In the genomic region with DNA sequence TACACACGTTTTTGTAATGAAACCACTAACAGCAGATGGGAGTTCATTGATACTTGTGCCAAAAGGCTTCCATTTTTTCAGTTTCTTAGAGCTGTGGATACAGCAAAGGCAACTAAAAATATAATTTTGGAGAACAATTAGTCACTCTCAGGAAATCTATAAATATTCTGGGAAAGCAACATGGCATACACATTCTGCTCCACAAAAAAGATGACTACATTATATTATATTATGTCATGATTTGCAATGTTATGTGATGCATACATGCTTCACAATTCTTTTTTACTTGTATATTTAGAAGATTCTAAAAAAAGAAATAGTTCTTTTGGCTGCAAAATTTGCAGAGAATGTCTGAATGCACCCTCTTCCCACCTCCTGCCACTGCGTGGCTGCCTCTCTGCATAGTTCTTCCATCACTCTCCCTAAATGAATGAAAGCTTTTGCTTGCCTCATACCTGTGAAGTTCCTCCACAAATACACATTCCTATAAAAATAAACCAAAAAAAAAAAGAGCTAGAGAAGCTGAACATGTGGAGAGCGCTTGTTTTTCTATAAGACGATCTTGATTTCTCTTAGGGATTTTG, we compare ENCODE assay signal across 28 cellular contexts.
"Had no signal": no experiment of that assay in that cellular context is flagged by ENCODE, and none has a peak within 500 bp of the region (broad histone marks: within the 10 kb centered on the region; RNA-seq: fewer than 3 reads in every experiment).

No MANE protein-coding gene starts in this region.

- DNase-seq: activated B cell treated with CpG ODN at 0.5 μM for 24 hours; activated CD4-positive, alpha-beta T cell treated with anti-CD3 and anti-CD28 coated beads for 48 hours; activated CD4-positive, alpha-beta T cell treated with anti-CD3 and anti-CD28 coated beads, Interleukin-2, amount 50 U/mL, for 1 hour; activated CD4-positive, alpha-beta T cell treated with anti-CD3 and anti-CD28 coated beads, Interleukin-2, amount 50 U/mL, for 48 hours; activated CD8-positive, alpha-beta memory T cell treated with anti-CD3 and anti-CD28 coated beads for 24 hours; activated CD8-positive, alpha-beta T cell treated with anti-CD3 and anti-CD28 coated beads for 36 hours; activated effector memory CD4-positive, alpha-beta T cell treated with Interleukin-2 at 50 U/mL for 16 hours; activated gamma-delta T cell treated with Interleukin-2 at 50 U/mL for 16 hours; activated naive CD4-positive, alpha-beta T cell treated with Interleukin-2 at 50 U/mL for 16 hours; activated naive CD8-positive, alpha-beta T cell treated with anti-CD3 and anti-CD28 coated beads for 36 hours; activated naive CD8-positive, alpha-beta T cell treated with anti-CD3 and anti-CD28 coated beads, Interleukin-2, amount 50 U/mL, for 24 hours; activated T-cell treated with anti-CD3 and anti-CD28 coated beads, Interleukin-2, amount 50 U/mL, for 4 hours; adrenal gland; aorta; body of pancreas; cortex of kidney; dermis blood vessel endothelial cell; effector CD4-positive, alpha-beta T cell; effector memory CD8-positive, alpha-beta T cell; erythroblast; foreskin keratinocyte; gastrocnemius medialis; T-helper 1 cell; T-helper 17 cell; T1000; WERI-Rb-1 had no signal

- ATAC-seq: activated CD4-positive, CD25-positive, alpha-beta regulatory T cell treated with anti-CD3 and anti-CD28 coated beads, Interleukin-2, amount 50 U/mL, for 24 hours; activated CD8-positive, alpha-beta T cell treated with anti-CD3 and anti-CD28 coated beads for 36 hours; activated naive CD8-positive, alpha-beta T cell treated with anti-CD3 and anti-CD28 coated beads, Interleukin-2, amount 50 U/mL, for 24 hours; activated T-cell treated with anti-CD3 and anti-CD28 coated beads, Interleukin-2, amount 50 U/mL, for 4 hours; activated T-helper 17 cell treated with anti-CD3 and anti-CD28 coated beads, Interleukin-2, amount 50 U/mL, for 72 hours; body of pancreas; effector memory CD8-positive, alpha-beta T cell; foreskin keratinocyte; gastrocnemius medialis; T-helper 17 cell had no signal
